ENCODE assay signal across 19 cellular contexts in genomic region chr15:80019168-80019745, GRCh38. TPM values are rescaled to one million over a fixed set of nuclear protein-coding genes. Genes with fewer than 3 reads are reported as not detected.
DNase-seq lines count a peak whose midpoint lies in the region; ATAC-seq, FAIRE-seq and TF ChIP-seq lines count a peak whose summit lies in the region.
"Had no signal": no experiment of that assay in that cellular context is flagged by ENCODE, and none has a peak within 500 bp of the region (broad histone marks: within the 10 kb centered on the region; RNA-seq: fewer than 3 reads in every experiment).

No MANE protein-coding gene starts in this region.

- H3K27me3 ChIP-seq in GM06990 (replicated peaks; ENCODE audit: control insufficient read depth, insufficient read depth, low read length), result no peaks in the 10 kb centered on the region
- no peaks in the 10 kb centered on the region for H3K27me3 ChIP-seq in OCI-LY1 (ENCODE audit: insufficient read depth, low read length)
- no peaks in the 10 kb centered on the region for H3K27me3 ChIP-seq in spleen (replicated peaks in 1 of 7)
- H3K27me3 ChIP-seq: MG63 had no signal

- intact Hi-C loops in spleen (cut with DNase I; ENCODE audit: low total_unique reads), result no loop called here

- peak overlapping the region; percentile 67 for H3K4me2 ChIP-seq in OCI-LY1 (ENCODE audit: low read length)

- H3K9me2 ChIP-seq in OCI-LY1 (ENCODE audit: low read depth, low read length), result no peaks in the 10 kb centered on the region

- WGBS in spleen, 5 donors, result 74 to 91% (median 88%) methylated on average over 8 of the region's 8 CpGs

- H3K9me3 ChIP-seq in OCI-LY1 (ENCODE audit: low read length) (peaks cover 8% of the 10 kb centered on the region), spleen (peaks cover 0 to 3% (median 0%) of the 10 kb centered on the region in 8 donors)
- H3K9me3 ChIP-seq: Caco-2, HAP-1, MG63 had no signal

- TF ChIP-seq POLR2A in spleen (IDR thresholded peaks at IDR 0.05), result no peak
- TF ChIP-seq POLR2A in H54 (IDR thresholded peaks at IDR 0.05; ENCODE audit: low read depth, low read length), result no peak

- FAIRE-seq in H54 (lab: Jason Lieb, UNC), result no peak

- no peak overlapping the region for H3K9ac ChIP-seq in OCI-LY1 (ENCODE audit: low read length)

- no peak for ATAC-seq in GM19351 (IDR thresholded peaks at IDR 0.05; ENCODE audit: unreplicated experiment)
- ATAC-seq: SK-N-SH treated with all-trans-retinoic acid at 6 μM for 48 hours had no signal

- H3K4me1 ChIP-seq in OCI-LY1 (ENCODE audit: insufficient read depth, low read length, severe bottlenecking), result peaks cover 25% of the 10 kb centered on the region
- peaks cover 0 to 13% (median 2%) of the 10 kb centered on the region in 6 donors for H3K4me1 ChIP-seq in spleen
- H3K4me1 ChIP-seq: Caco-2, HAP-1 had no signal

- no peaks in the 10 kb centered on the region for H4K20me1 ChIP-seq in OCI-LY1 (ENCODE audit: insufficient read depth, low read length)

- DNase-seq in GM06990 (ENCODE audit: extremely low read depth, insufficient read length) (no peak), spleen (no peak), hypothalamus (lab: John Stamatoyannopoulos, UW) (no peak), H54 (ENCODE audit: insufficient read length, low spot score) (no peak)
- DNase-seq: Caco-2; CD4-positive, CD25-positive, alpha-beta regulatory T cell; DMS53; Karpas-422; MG63; NCI-H1092; NCI-H2081 treated with DMSO at 0.1 percent for 48 hours; NCI-H510A treated with DMSO at 0.1 percent for 48 hours; OCI-M1; SHP77 treated with DMSO at 0.1 percent for 48 hours had no signal

- H2AFZ ChIP-seq in OCI-LY1 (ENCODE audit: low read length), result no peak overlapping the region

- H3K36me3 ChIP-seq in GM06990 (ENCODE audit: control insufficient read depth, insufficient read depth, low read length) (no peaks in the 10 kb centered on the region), OCI-LY1 (ENCODE audit: insufficient read depth, low read length) (no peaks in the 10 kb centered on the region), spleen (no peaks in the 10 kb centered on the region)
- H3K36me3 ChIP-seq: HAP-1, MG63 had no signal

- peak overlapping the region; percentile 92 for H3K27ac ChIP-seq in OCI-LY1 (ENCODE audit: low read depth, low read length, poor library complexity, severe bottlenecking)
- peak overlapping the region in 5 of 8 donors; percentile 48 to 86 (median 79) for H3K27ac ChIP-seq in spleen

- H3F3A ChIP-seq in OCI-LY1 (ENCODE audit: insufficient read depth, low read length), result no peaks in the 10 kb centered on the region

- TF ChIP-seq CTCF in GM06990 (IDR thresholded peaks at IDR 0.05; ENCODE audit: insufficient read depth, low read length, poor library complexity, severe bottlenecking) (no peak), GM12875 (IDR thresholded peaks at IDR 0.05; ENCODE audit: borderline replicate concordance, insufficient read depth, low read depth, low read length) (no peak), OCI-LY1 (IDR thresholded peaks at IDR 0.05; ENCODE audit: low read length) (no peak), spleen (IDR thresholded peaks at IDR 0.05 in 8 of 11, conservative IDR thresholded peaks at IDR 0.05 in 3 of 11) (no peak)

- H3K4me3 ChIP-seq in GM06990 (replicated peaks; ENCODE audit: low read depth, low read length), result peak overlapping the region; percentile 49
- peak overlapping the region; percentile 27 for H3K4me3 ChIP-seq in GM12875 (ENCODE audit: low read depth, low read length)
- H3K4me3 ChIP-seq in OCI-LY1 (ENCODE audit: low read depth, low read length, poor library complexity, severe bottlenecking), result peak overlapping the region; percentile 62
- peak overlapping the region in 1 of 8 donors; percentile 56 for H3K4me3 ChIP-seq in spleen
- H3K4me3 ChIP-seq: HAP-1, MG63 had no signal

- no peaks in the 10 kb centered on the region for H3K79me2 ChIP-seq in OCI-LY1 (ENCODE audit: insufficient read depth, low read length)

RNA-seq across cellular contexts. Expression of gene ZFAND6, which starts 40.2 kb away (rescaled TPM):
- total RNA-seq in spleen, result 100 to 1,000 TPM in 3 of 7 donors, 10 to 100 TPM in 4; 71.6 to 154 (median 90.5) TPM
- 100 to 1,000 TPM in 1 of 3 donors, 10 to 100 TPM in 2; 68.0 to 108 (median 81.7) TPM for polyA plus RNA-seq in spleen

RNA-seq across cellular contexts. Expression of gene BCL2A1, which starts 48.3 kb away (rescaled TPM):
- total RNA-seq in spleen, result 100 to 1,000 TPM in 2 of 7 donors, 10 to 100 TPM in 5; 34.4 to 180 (median 69.7) TPM
- polyA plus RNA-seq in spleen, result 10 to 100 TPM; 47.2 to 55.5 (median 52.9) TPM
- total RNA-seq: Caco-2 had no signal
